ENCODE assay signal across 13 cellular contexts in the genomic region with DNA sequence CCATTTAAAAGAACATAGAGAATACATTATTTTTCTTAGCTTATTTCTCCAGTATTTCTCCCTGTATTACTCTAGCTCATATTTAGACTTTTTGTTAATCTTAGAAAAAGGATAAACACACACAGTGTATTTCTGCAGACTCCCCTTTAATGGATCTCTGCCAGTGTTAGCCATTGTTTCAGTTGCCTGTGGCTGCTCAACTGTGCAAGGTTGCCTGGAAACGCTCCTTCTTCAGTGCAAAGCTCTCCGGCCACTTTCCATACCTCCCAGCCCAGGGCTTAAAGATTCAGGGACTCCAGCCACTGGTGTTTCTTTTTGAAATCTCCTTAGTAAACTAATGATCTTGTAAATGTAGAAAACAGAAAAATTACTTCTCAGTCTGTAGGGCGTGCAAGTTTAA.
DNase-seq lines count a peak whose midpoint lies in the region; ATAC-seq and TF ChIP-seq lines count a peak whose summit lies in the region.
"Had no signal": no experiment of that assay in that cellular context is flagged by ENCODE, and none has a peak within 500 bp of the region (broad histone marks: within the 10 kb centered on the region; RNA-seq: fewer than 3 reads in every experiment).

No MANE protein-coding gene starts in this region.

- in situ Hi-C loops in Caki2 (cut with HindIII; ENCODE audit: low pct_unique_long_range_greater_than_20kb, low sequenced_read_pairs): no loop called here

- no peaks in the 10 kb centered on the region for H3K27me3 Mint-ChIP-seq in WTC11 (ENCODE audit: low read depth)
- H3K27me3 Mint-ChIP-seq: activated naive CD8-positive, alpha-beta T cell treated with anti-CD3 and anti-CD28 coated beads, Interleukin-2, amount 50 U/mL, for 24 hours had no signal

- TF ChIP-seq CTCF in WTC11 (IDR thresholded peaks at IDR 0.05) (no peak), kidney epithelial cell (IDR thresholded peaks at IDR 0.05; ENCODE audit: insufficient read depth, low read length, poor library complexity, severe bottlenecking) (no peak), spleen (IDR thresholded peaks at IDR 0.05 in 8 of 11, conservative IDR thresholded peaks at IDR 0.05 in 3 of 11) (no peak)

- H3K36me3 ChIP-seq in kidney epithelial cell (ENCODE audit: control insufficient read depth, insufficient read depth, low read length): no peaks in the 10 kb centered on the region
- H3K36me3 ChIP-seq in spleen: no peaks in the 10 kb centered on the region

- H3K4me3 ChIP-seq in kidney epithelial cell (ENCODE audit: low read depth, low read length): no peak overlapping the region
- no peak overlapping the region for H3K4me3 ChIP-seq in spleen
- H3K4me3 ChIP-seq: GM23248 had no signal

- no peaks in the 10 kb centered on the region for H3K4me1 ChIP-seq in spleen

- no peaks in the 10 kb centered on the region for H3K36me3 Mint-ChIP-seq in WTC11

- POLR2A ChIA-PET in WTC11 (lab: Charles Lee): no interaction called here

- 56 to 72% (median 67%) methylated on average over 3 of the region's 3 CpGs for WGBS in spleen, 5 donors

- DNase-seq in Caki2 (ENCODE audit: low read depth) (peak; percentile 39), NCI-H187 treated with DMSO at 0.1 percent for 48 hours (lab: John Stamatoyannopoulos, UW) (peak; percentile 65), WTC11 (ENCODE audit: low spot score) (no peak), kidney epithelial cell (ENCODE audit: low read depth) (peak; percentile 43), epidermal melanocyte (ENCODE audit: insufficient read length, low spot score) (no peak), spleen (no peak), germinal center (ENCODE audit: low spot score) (no peak)
- no peak for DNase-seq in central memory CD4-positive, alpha-beta T cell
- DNase-seq: activated naive CD8-positive, alpha-beta T cell treated with anti-CD3 and anti-CD28 coated beads, Interleukin-2, amount 50 U/mL, for 24 hours; GM23248; stimulated activated CD4-positive, alpha-beta T cell treated with anti-CD3 and anti-CD28 coated beads, Interleukin-2, amount 100 ng/mL, for 24 hours; stimulated activated naive CD4-positive, alpha-beta T cell treated with Interleukin-2 at 50 U/mL for 16 hours had no signal

- intact Hi-C loops in spleen (cut with DNase I; ENCODE audit: low total_unique reads): no loop called here

- peaks cover 30% of the 10 kb centered on the region for H3K4me1 Mint-ChIP-seq in WTC11
- H3K4me1 Mint-ChIP-seq: activated naive CD8-positive, alpha-beta T cell treated with anti-CD3 and anti-CD28 coated beads, Interleukin-2, amount 50 U/mL, for 24 hours had no signal

- H3K4me3 Mint-ChIP-seq in WTC11: no peak overlapping the region
- H3K4me3 Mint-ChIP-seq: activated naive CD8-positive, alpha-beta T cell treated with anti-CD3 and anti-CD28 coated beads, Interleukin-2, amount 50 U/mL, for 24 hours had no signal

- CTCF ChIA-PET in WTC11 (lab: Charles Lee): no interaction called here

- no peaks in the 10 kb centered on the region for H3K9me3 ChIP-seq in spleen

- no peak overlapping the region for H3K27ac ChIP-seq in spleen
- H3K27ac ChIP-seq: epithelial cell of prostate, GM23248 had no signal

- ATAC-seq in WTC11: peak; percentile 39
- ATAC-seq: activated naive CD8-positive, alpha-beta T cell treated with anti-CD3 and anti-CD28 coated beads, Interleukin-2, amount 50 U/mL, for 24 hours had no signal

- H3K9me3 Mint-ChIP-seq in WTC11: no peaks in the 10 kb centered on the region
- H3K9me3 Mint-ChIP-seq: activated naive CD8-positive, alpha-beta T cell treated with anti-CD3 and anti-CD28 coated beads, Interleukin-2, amount 50 U/mL, for 24 hours had no signal

- no peak for TF ChIP-seq POLR2A in spleen (IDR thresholded peaks at IDR 0.05)

- no peaks in the 10 kb centered on the region for H3K27me3 ChIP-seq in kidney epithelial cell (ENCODE audit: control insufficient read depth, insufficient read depth, low read length)
- H3K27me3 ChIP-seq in spleen (replicated peaks in 1 of 7): no peaks in the 10 kb centered on the region

- H3K27ac Mint-ChIP-seq in WTC11: no peak overlapping the region
- H3K27ac Mint-ChIP-seq: activated naive CD8-positive, alpha-beta T cell treated with anti-CD3 and anti-CD28 coated beads, Interleukin-2, amount 50 U/mL, for 24 hours had no signal

TF ChIP-seq in WTC11, 78 proteins besides CTCF, POLR2A, EP300 and RAD21:
- TF ChIP-seq, protein P1, sequence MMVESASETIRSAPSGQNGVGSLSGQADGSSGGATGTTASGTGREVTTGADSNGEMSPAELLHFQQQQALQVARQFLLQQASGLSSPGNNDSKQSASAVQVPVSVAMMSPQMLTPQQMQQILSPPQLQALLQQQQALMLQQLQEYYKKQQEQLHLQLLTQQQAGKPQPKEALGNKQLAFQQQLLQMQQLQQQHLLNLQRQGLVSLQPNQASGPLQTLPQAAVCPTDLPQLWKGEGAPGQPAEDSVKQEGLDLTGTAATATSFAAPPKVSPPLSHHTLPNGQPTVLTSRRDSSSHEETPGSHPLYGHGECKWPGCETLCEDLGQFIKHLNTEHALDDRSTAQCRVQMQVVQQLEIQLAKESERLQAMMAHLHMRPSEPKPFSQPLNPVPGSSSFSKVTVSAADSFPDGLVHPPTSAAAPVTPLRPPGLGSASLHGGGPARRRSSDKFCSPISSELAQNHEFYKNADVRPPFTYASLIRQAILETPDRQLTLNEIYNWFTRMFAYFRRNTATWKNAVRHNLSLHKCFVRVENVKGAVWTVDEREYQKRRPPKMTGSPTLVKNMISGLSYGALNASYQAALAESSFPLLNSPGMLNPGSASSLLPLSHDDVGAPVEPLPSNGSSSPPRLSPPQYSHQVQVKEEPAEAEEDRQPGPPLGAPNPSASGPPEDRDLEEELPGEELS (CRISPR knock-in tag; IDR thresholded peaks at IDR 0.05): no peak

Comparison
In these comparisons a context has a peak if more than half of its experiments do, and no peak if none do; other contexts are left out.
1. DNase-seq: peak in Caki2 (single experiment), NCI-H187 treated with DMSO at 0.1 percent for 48 hours (single experiment) and kidney epithelial cell (single experiment); none in WTC11 (single experiment), epidermal melanocyte (single experiment), spleen (single experiment), germinal center (single experiment) and central memory CD4-positive, alpha-beta T cell (single experiment).